6 cellular contexts compared by ENCODE assay signal in genomic region chr16:87979911-87980630, GRCh38. TPM values are rescaled to one million over a fixed set of nuclear protein-coding genes. Genes with fewer than 3 reads are reported as not detected.
"Had no signal": no experiment of that assay in that cellular context is flagged by ENCODE, and none has a peak within 500 bp of the region (broad histone marks: within the 10 kb centered on the region; RNA-seq: fewer than 3 reads in every experiment).

No MANE protein-coding gene starts in this region.

RNA-seq across cellular contexts. Expression of gene CA5A, which starts 43.7 kb away (rescaled TPM):
- total RNA-seq: dermis blood vessel endothelial cell; pulmonary artery endothelial cell; T-helper 2 cell treated with Interferon-gamma antibody and Interleukin-4, amounts not matched to agents 100 ng/mL and 5 ng/mL, for 36 hours; thyroid gland had no signal
- polyA plus RNA-seq: adrenal gland, esophagus had no signal
